ENCODE assay signal across 8 cellular contexts in genomic region chr1:16032388-16033100, GRCh38. TPM values are rescaled to one million over a fixed set of nuclear protein-coding genes. Genes with fewer than 3 reads are reported as not detected.
DNase-seq lines count a peak whose midpoint lies in the region; ATAC-seq and TF ChIP-seq lines count a peak whose summit lies in the region.

No MANE protein-coding gene starts in this region.

- DNase-seq in DMS 273 treated with DMSO at 0.1 percent for 48 hours (lab: John Stamatoyannopoulos, UW), result peak; percentile 47
- peak; percentile 72 for DNase-seq in HCEC 1CT
- peak; percentile 22 for DNase-seq in NCI-H2227 treated with DMSO at 0.1 percent for 48 hours (lab: John Stamatoyannopoulos, UW)
- DNase-seq in activated CD4-positive, alpha-beta T cell treated with anti-CD3 and anti-CD28 coated beads for 4 hours, result peak; percentile 42
- DNase-seq in ecto neural progenitor cell (ENCODE audit: low spot score), result peak; percentile 96
- peak; percentile 87 for DNase-seq in lower lobe of right lung
- DNase-seq in stimulated activated CD8-positive, alpha-beta memory T cell treated with anti-CD3 and anti-CD28 coated beads, Interleukin-2, amount 100 ng/mL, for 48 hours (ENCODE audit: low read depth in 2 of 2), result peak; percentile 58 to 60

- intact Hi-C loops in lower lobe of right lung (cut with DNase I), result no loop called here

- ATAC-seq in lower lobe of right lung, result peak; percentile 93 to 95
- ATAC-seq in GM19397 (IDR thresholded peaks at IDR 0.05; ENCODE audit: unreplicated experiment), result no peak

- H3K4me1 ChIP-seq in lower lobe of right lung, result no peaks in the 10 kb centered on the region

- H3K4me3 ChIP-seq in lower lobe of right lung, result no peak overlapping the region

- TF ChIP-seq CTCF in lower lobe of right lung (IDR thresholded peaks at IDR 0.05), result peak; percentile 90

- H3K9me3 ChIP-seq in lower lobe of right lung, result no peaks in the 10 kb centered on the region

- peaks cover 18% of the 10 kb centered on the region for H3K27me3 ChIP-seq in lower lobe of right lung (ENCODE audit: low read depth)

- no peak overlapping the region for H3K27ac ChIP-seq in lower lobe of right lung

- H3K36me3 ChIP-seq in lower lobe of right lung, result no peaks in the 10 kb centered on the region

RNA-seq across cellular contexts. Expression of gene CLCNKA, which starts 10.7 kb away (rescaled TPM):
- 0.65 TPM for total RNA-seq in lower lobe of right lung

RNA-seq across cellular contexts. Expression of gene CLCNKB, which starts 11.0 kb away (rescaled TPM):
- 0.18 TPM for total RNA-seq in lower lobe of right lung

RNA-seq across cellular contexts. Expression of gene HSPB7, which starts 14.7 kb away (rescaled TPM):
- total RNA-seq in lower lobe of right lung, result 4.9 TPM

RNA-seq across cellular contexts. Expression of gene SRARP, which starts 28.5 kb away (rescaled TPM):
- 0.21 TPM for total RNA-seq in lower lobe of right lung

RNA-seq across cellular contexts. Expression of gene FAM131C, which starts 40.9 kb away (rescaled TPM):
- not detected for total RNA-seq in lower lobe of right lung

Comparison
In these comparisons a context has a peak if more than half of its experiments do, and no peak if none do; other contexts are left out.
1. DNase-seq: peak in every context shown above with its lines; median percentile 96 in ecto neural progenitor cell; 87 in lower lobe of right lung; 72 in HCEC 1CT; 59 in stimulated activated CD8-positive, alpha-beta memory T cell treated with anti-CD3 and anti-CD28 coated beads, Interleukin-2, amount 100 ng/mL, for 48 hours; 47 in DMS 273 treated with DMSO at 0.1 percent for 48 hours; 42 in activated CD4-positive, alpha-beta T cell treated with anti-CD3 and anti-CD28 coated beads for 4 hours; 22 in NCI-H2227 treated with DMSO at 0.1 percent for 48 hours.